ENCODE assay signal across 12 cellular contexts in genomic region chr4:123786955-123787354, GRCh38.
DNase-seq lines count a peak whose midpoint lies in the region; ATAC-seq and TF ChIP-seq lines count a peak whose summit lies in the region.
"Had no signal": no experiment of that assay in that cellular context is flagged by ENCODE, and none has a peak within 500 bp of the region (broad histone marks: within the 10 kb centered on the region; RNA-seq: fewer than 3 reads in every experiment).

No MANE protein-coding gene starts in this region.

- H3K36me3 ChIP-seq in fibroblast of lung (ENCODE audit: control insufficient read depth, insufficient read depth, low read length) (no peaks in the 10 kb centered on the region), transverse colon (no peaks in the 10 kb centered on the region)

- no peak for ATAC-seq in SK-N-SH treated with all-trans-retinoic acid at 6 μM for 48 hours

- in situ Hi-C loops in transverse colon (cut with MboI; ENCODE audit: low pct_ligation_motif_present in 1 of 4, low pct_unique_long_range_greater_than_20kb in 1 of 4, low sequenced_read_pairs in 3 of 4): no loop called here

- peak overlapping the region; percentile 76 for H3K27ac ChIP-seq in fibroblast of lung (ENCODE audit: insufficient read depth, low read length)
- H3K27ac ChIP-seq in transverse colon: peak overlapping the region; percentile 49 to 77 (median 62)
- H3K27ac ChIP-seq: 22Rv1 had no signal

- no peaks in the 10 kb centered on the region for H4K20me1 ChIP-seq in fibroblast of lung (ENCODE audit: control insufficient read depth, extremely low read depth, insufficient read depth, low read length)

- H3K27me3 ChIP-seq in fibroblast of lung (ENCODE audit: control insufficient read depth, insufficient read depth, low read length): no peaks in the 10 kb centered on the region
- no peaks in the 10 kb centered on the region for H3K27me3 ChIP-seq in transverse colon

- H3K4me3 ChIP-seq in fibroblast of lung (replicated peaks in 1 of 4; ENCODE audit: control extremely low read depth in 1 of 4, insufficient read depth in 1 of 4, low read depth in 3 of 4, low read length in 4 of 4): no peak overlapping the region
- H3K4me3 ChIP-seq in transverse colon: no peak overlapping the region

- intact Hi-C loops in transverse colon (cut with DNase I; ENCODE audit: low total_unique reads): no loop called here

- TF ChIP-seq CTCF in fibroblast of lung (conservative IDR thresholded peaks at IDR 0.05 in 1 of 2, IDR thresholded peaks at IDR 0.05 in 1 of 2; ENCODE audit: low read depth in 1 of 2, low read length in 2 of 2) (no peak), transverse colon (IDR thresholded peaks at IDR 0.05) (no peak)

- H3K4me1 ChIP-seq in fibroblast of lung (ENCODE audit: control insufficient read depth, extremely low read depth, insufficient read depth, low read length) (peaks cover 32% of the 10 kb centered on the region), transverse colon (peaks cover 0 to 15% (median 7%) of the 10 kb centered on the region in 4 donors)

- DNase-seq in DMS 273 (lab: John Stamatoyannopoulos, UW; ENCODE audit: unreplicated experiment) (peak; percentile 2), DMS 273 treated with DMSO at 0.1 percent for 48 hours (lab: John Stamatoyannopoulos, UW) (no peak), fibroblast of lung (ENCODE audit: low read depth in 2 of 2) (peak; percentile 77 to 81), myocyte (ENCODE audit: low read depth) (peak; percentile 79), transverse colon (peak; percentile 14), NCI-H187 treated with DMSO at 0.1 percent for 48 hours (lab: John Stamatoyannopoulos, UW) (no peak), NK-92 (lab: John Stamatoyannopoulos, UW; ENCODE audit: unreplicated experiment) (no peak)
- DNase-seq: activated CD8-positive, alpha-beta memory T cell treated with anti-CD3 and anti-CD28 coated beads, Interleukin-2, amount 50 U/mL, for 48 hours; EL; T1000 had no signal

- no peak for TF ChIP-seq POLR2A in transverse colon (IDR thresholded peaks at IDR 0.05)

- no peaks in the 10 kb centered on the region for H3K9me3 ChIP-seq in fibroblast of lung (ENCODE audit: control insufficient read depth, insufficient read depth, low read depth, low read length)
- H3K9me3 ChIP-seq in transverse colon: no peaks in the 10 kb centered on the region

- no peaks in the 10 kb centered on the region for H3K79me2 ChIP-seq in fibroblast of lung (ENCODE audit: control insufficient read depth, insufficient read depth, low read length)

- TF ChIP-seq EP300 in transverse colon (IDR thresholded peaks at IDR 0.05; ENCODE audit: low read depth): no peak

- no peak overlapping the region for H3K9ac ChIP-seq in fibroblast of lung (ENCODE audit: insufficient read depth, low read length)

- H2AFZ ChIP-seq in fibroblast of lung (ENCODE audit: low read length): no peak overlapping the region

- H3K4me2 ChIP-seq in fibroblast of lung (ENCODE audit: extremely low read depth, insufficient read depth, low read length): peak overlapping the region; percentile 46

- WGBS in transverse colon (ENCODE audit: low coverage in 1 of 2), 2 donors: 44 to 70% methylated on average over 3 of the region's 3 CpGs

TF ChIP-seq in SK-N-SH treated with all-trans-retinoic acid at 6 μM for 48 hours, 23 proteins besides CTCF, POLR2A, EP300 and RAD21:
- TF ChIP-seq GLIS3 (CRISPR knock-in tag; IDR thresholded peaks at IDR 0.05): no peak
- TF ChIP-seq ZC3H10 (CRISPR knock-in tag; IDR thresholded peaks at IDR 0.05): no peak
- no peak for TF ChIP-seq ZNF8 (CRISPR knock-in tag; IDR thresholded peaks at IDR 0.05)
- no peak for TF ChIP-seq ZNF565 (CRISPR knock-in tag; conservative IDR thresholded peaks at IDR 0.05; ENCODE audit: low read depth)
- TF ChIP-seq, protein P1, sequence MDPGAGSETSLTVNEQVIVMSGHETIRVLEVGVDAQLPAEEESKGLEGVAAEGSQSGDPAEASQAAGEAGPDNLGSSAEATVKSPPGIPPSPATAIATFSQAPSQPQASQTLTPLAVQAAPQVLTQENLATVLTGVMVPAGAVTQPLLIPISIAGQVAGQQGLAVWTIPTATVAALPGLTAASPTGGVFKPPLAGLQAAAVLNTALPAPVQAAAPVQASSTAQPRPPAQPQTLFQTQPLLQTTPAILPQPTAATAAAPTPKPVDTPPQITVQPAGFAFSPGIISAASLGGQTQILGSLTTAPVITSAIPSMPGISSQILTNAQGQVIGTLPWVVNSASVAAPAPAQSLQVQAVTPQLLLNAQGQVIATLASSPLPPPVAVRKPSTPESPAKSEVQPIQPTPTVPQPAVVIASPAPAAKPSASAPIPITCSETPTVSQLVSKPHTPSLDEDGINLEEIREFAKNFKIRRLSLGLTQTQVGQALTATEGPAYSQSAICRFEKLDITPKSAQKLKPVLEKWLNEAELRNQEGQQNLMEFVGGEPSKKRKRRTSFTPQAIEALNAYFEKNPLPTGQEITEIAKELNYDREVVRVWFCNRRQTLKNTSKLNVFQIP (CRISPR knock-in tag; IDR thresholded peaks at IDR 0.05; ENCODE audit: borderline replicate concordance, low read depth): no peak
- TF ChIP-seq TCF4 (CRISPR knock-in tag; IDR thresholded peaks at IDR 0.05; ENCODE audit: borderline replicate concordance): no peak
- no peak for TF ChIP-seq PPARA (CRISPR knock-in tag; IDR thresholded peaks at IDR 0.05; ENCODE audit: borderline replicate concordance)
- TF ChIP-seq, protein P2, sequence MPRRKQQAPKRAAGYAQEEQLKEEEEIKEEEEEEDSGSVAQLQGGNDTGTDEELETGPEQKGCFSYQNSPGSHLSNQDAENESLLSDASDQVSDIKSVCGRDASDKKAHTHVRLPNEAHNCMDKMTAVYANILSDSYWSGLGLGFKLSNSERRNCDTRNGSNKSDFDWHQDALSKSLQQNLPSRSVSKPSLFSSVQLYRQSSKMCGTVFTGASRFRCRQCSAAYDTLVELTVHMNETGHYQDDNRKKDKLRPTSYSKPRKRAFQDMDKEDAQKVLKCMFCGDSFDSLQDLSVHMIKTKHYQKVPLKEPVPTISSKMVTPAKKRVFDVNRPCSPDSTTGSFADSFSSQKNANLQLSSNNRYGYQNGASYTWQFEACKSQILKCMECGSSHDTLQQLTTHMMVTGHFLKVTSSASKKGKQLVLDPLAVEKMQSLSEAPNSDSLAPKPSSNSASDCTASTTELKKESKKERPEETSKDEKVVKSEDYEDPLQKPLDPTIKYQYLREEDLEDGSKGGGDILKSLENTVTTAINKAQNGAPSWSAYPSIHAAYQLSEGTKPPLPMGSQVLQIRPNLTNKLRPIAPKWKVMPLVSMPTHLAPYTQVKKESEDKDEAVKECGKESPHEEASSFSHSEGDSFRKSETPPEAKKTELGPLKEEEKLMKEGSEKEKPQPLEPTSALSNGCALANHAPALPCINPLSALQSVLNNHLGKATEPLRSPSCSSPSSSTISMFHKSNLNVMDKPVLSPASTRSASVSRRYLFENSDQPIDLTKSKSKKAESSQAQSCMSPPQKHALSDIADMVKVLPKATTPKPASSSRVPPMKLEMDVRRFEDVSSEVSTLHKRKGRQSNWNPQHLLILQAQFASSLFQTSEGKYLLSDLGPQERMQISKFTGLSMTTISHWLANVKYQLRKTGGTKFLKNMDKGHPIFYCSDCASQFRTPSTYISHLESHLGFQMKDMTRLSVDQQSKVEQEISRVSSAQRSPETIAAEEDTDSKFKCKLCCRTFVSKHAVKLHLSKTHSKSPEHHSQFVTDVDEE (CRISPR knock-in tag; IDR thresholded peaks at IDR 0.05): no peak
- TF ChIP-seq BACH2 (CRISPR knock-in tag; IDR thresholded peaks at IDR 0.05; ENCODE audit: borderline replicate concordance): no peak
- no peak for TF ChIP-seq ZFP30 (CRISPR knock-in tag; IDR thresholded peaks at IDR 0.05)
- no peak for TF ChIP-seq TOX (CRISPR knock-in tag; IDR thresholded peaks at IDR 0.05; ENCODE audit: borderline replicate concordance)
- TF ChIP-seq PATZ1 (CRISPR knock-in tag; IDR thresholded peaks at IDR 0.05; ENCODE audit: borderline replicate concordance): no peak
- no peak for TF ChIP-seq ZNF70 (CRISPR knock-in tag; IDR thresholded peaks at IDR 0.05)
- TF ChIP-seq ZFP3 (CRISPR knock-in tag; IDR thresholded peaks at IDR 0.05): no peak
- no peak for TF ChIP-seq CSRNP3 (CRISPR knock-in tag; IDR thresholded peaks at IDR 0.05)
- no peak for TF ChIP-seq OSR1 (CRISPR knock-in tag; IDR thresholded peaks at IDR 0.05)

Comparison
In these comparisons a context has a peak if more than half of its experiments do, and no peak if none do; other contexts are left out.
1. DNase-seq: peak in DMS 273 (single experiment), fibroblast of lung (2 of 2), myocyte (single experiment) and transverse colon (single experiment); none in DMS 273 treated with DMSO at 0.1 percent for 48 hours (single experiment), NCI-H187 treated with DMSO at 0.1 percent for 48 hours (single experiment) and NK-92 (single experiment).